Comparison of ENCODE assay signal across 1 cellular context in genomic region chr3:169769287-169770181, GRCh38.
TF ChIP-seq lines count a peak whose summit lies in the region.

Gene ACTRT3 (minus strand): TSS chr3:169769561. CDS start chr3:169769520, 41 bp downstream.

TF ChIP-seq in GM12878, 131 proteins besides CTCF, POLR2A, EP300 and RAD21 (continued from another document and continues in another):
- no peak for TF ChIP-seq ZNF687 (IDR thresholded peaks at IDR 0.05)
- 0 out of 2 replicates have a peak, but pooled peaks have one; percentile 84 for TF ChIP-seq CBX5 (IDR thresholded peaks at IDR 0.05; ENCODE audit: low read depth)
- peak; percentile 89 for TF ChIP-seq IKZF1 (conservative IDR thresholded peaks at IDR 0.05)
- no peak for TF ChIP-seq SRF (IDR thresholded peaks at IDR 0.05; ENCODE audit: low read depth in 2 of 2, low read length in 2 of 2)
- TF ChIP-seq BHLHE40 (IDR thresholded peaks at IDR 0.05; ENCODE audit: borderline replicate concordance in 1 of 2, low read depth in 2 of 2, low read length in 1 of 2) = peak in 1 of 2 experiments; percentile 19; a peak in 1 of 4 replicates
- TF ChIP-seq MYB (IDR thresholded peaks at IDR 0.05; ENCODE audit: borderline replicate concordance, low read depth, low read length) = no peak
- TF ChIP-seq HSF1 (IDR thresholded peaks at IDR 0.05; ENCODE audit: low read depth, low read length) = no peak
- 0 out of 2 replicates have a peak, but pooled peaks have one; percentile 15 for TF ChIP-seq FOXM1 (IDR thresholded peaks at IDR 0.05; ENCODE audit: low read depth, low read length)
- no peak for TF ChIP-seq SKIL (IDR thresholded peaks at IDR 0.05; ENCODE audit: low read depth, poor library complexity, severe bottlenecking)
- no peak for TF ChIP-seq NBN (IDR thresholded peaks at IDR 0.05)
- no peak for TF ChIP-seq SMAD5 (IDR thresholded peaks at IDR 0.05; ENCODE audit: low read depth)
- TF ChIP-seq GATAD2B (conservative IDR thresholded peaks at IDR 0.05; ENCODE audit: low read depth) = peak; percentile 81
- TF ChIP-seq IKZF2 (IDR thresholded peaks at IDR 0.05) = peak; percentile 80 to 81
- TF ChIP-seq SREBF2 (IDR thresholded peaks at IDR 0.05; ENCODE audit: low read length) = no peak
- no peak for TF ChIP-seq POLR2AphosphoS2 (IDR thresholded peaks at IDR 0.05; ENCODE audit: low read depth, low read length)
- 0 out of 2 replicates have a peak, but pooled peaks have one; percentile 14 for TF ChIP-seq DPF2 (IDR thresholded peaks at IDR 0.05)
- 0 out of 3 replicates have a peak, but pooled peaks have one; percentile 10 for TF ChIP-seq POU2F2 (IDR thresholded peaks at IDR 0.05; ENCODE audit: borderline replicate concordance, low read depth, low read length)
- no peak for TF ChIP-seq ZBTB33 (IDR thresholded peaks at IDR 0.05)
- no peak for TF ChIP-seq MTA3 (IDR thresholded peaks at IDR 0.05; ENCODE audit: borderline replicate concordance, low read length)
- TF ChIP-seq STAT1 (conservative IDR thresholded peaks at IDR 0.05) = no peak
- no peak for TF ChIP-seq PRDM15 (CRISPR knock-in tag; IDR thresholded peaks at IDR 0.05)
- TF ChIP-seq E2F4 (IDR thresholded peaks at IDR 0.05; ENCODE audit: low read depth, low read length) = no peak
- no peak for TF ChIP-seq ZBED1 (IDR thresholded peaks at IDR 0.05; ENCODE audit: borderline replicate concordance)
- TF ChIP-seq EED (IDR thresholded peaks at IDR 0.05; ENCODE audit: low read depth) = peak; percentile 75
- no peak for TF ChIP-seq IRF4 (IDR thresholded peaks at IDR 0.05; ENCODE audit: low read depth, low read length)
- no peak for TF ChIP-seq MEF2B (IDR thresholded peaks at IDR 0.05; ENCODE audit: partially characterized antibody, poor library complexity, severe bottlenecking)
- TF ChIP-seq RAD51 (IDR thresholded peaks at IDR 0.05) = no peak
- TF ChIP-seq RUNX3 (IDR thresholded peaks at IDR 0.05; ENCODE audit: low read length) = no peak
- no peak for TF ChIP-seq SIN3A (IDR thresholded peaks at IDR 0.05; ENCODE audit: low read depth, low read length)
- no peak for TF ChIP-seq ZZZ3 (IDR thresholded peaks at IDR 0.05; ENCODE audit: control insufficient read depth, insufficient read length, low read depth)
- TF ChIP-seq BMI1 (IDR thresholded peaks at IDR 0.05; ENCODE audit: borderline replicate concordance) = no peak
- TF ChIP-seq ZNF217 (IDR thresholded peaks at IDR 0.05) = no peak
- TF ChIP-seq KAT2A (conservative IDR thresholded peaks at IDR 0.05; ENCODE audit: control insufficient read depth, low read depth, low read length) = no peak
- TF ChIP-seq ELK1 (IDR thresholded peaks at IDR 0.05; ENCODE audit: low read depth, low read length) = no peak
- TF ChIP-seq TAF1 (IDR thresholded peaks at IDR 0.05; ENCODE audit: borderline replicate concordance, low read depth, low read length) = peak; percentile 26; the same call in 1 of the 2 replicates
- TF ChIP-seq ZNF207 (IDR thresholded peaks at IDR 0.05; ENCODE audit: borderline replicate concordance) = no peak
- TF ChIP-seq CBFB (IDR thresholded peaks at IDR 0.05; ENCODE audit: low read depth) = no peak
- no peak for TF ChIP-seq KLF5 (IDR thresholded peaks at IDR 0.05; ENCODE audit: partially characterized antibody)
- no peak for TF ChIP-seq HDAC2 (IDR thresholded peaks at IDR 0.05)
- no peak for TF ChIP-seq BCL3 (IDR thresholded peaks at IDR 0.05; ENCODE audit: borderline replicate concordance, insufficient read depth, low read depth, low read length, poor library complexity, severe bottlenecking)
- TF ChIP-seq ZNF274 (IDR thresholded peaks at IDR 0.05; ENCODE audit: insufficient read depth, insufficient read length) = no peak
- no peak for TF ChIP-seq JUNB (IDR thresholded peaks at IDR 0.05)
- peak; percentile 51 for TF ChIP-seq CREM (IDR thresholded peaks at IDR 0.05; ENCODE audit: low read depth)
- no peak for TF ChIP-seq SMARCA5 (IDR thresholded peaks at IDR 0.05)
- no peak for TF ChIP-seq BCL11A (IDR thresholded peaks at IDR 0.05; ENCODE audit: low read depth, low read length)
